ENCODE assay signal across 17 cellular contexts in genomic region chr6:117555262-117555849, GRCh38. TPM values are rescaled to one million over a fixed set of nuclear protein-coding genes. Genes with fewer than 3 reads are reported as not detected.
DNase-seq lines count a peak whose midpoint lies in the region; ATAC-seq, FAIRE-seq and TF ChIP-seq lines count a peak whose summit lies in the region.
"Had no signal": no experiment of that assay in that cellular context is flagged by ENCODE, and none has a peak within 500 bp of the region (broad histone marks: within the 10 kb centered on the region; RNA-seq: fewer than 3 reads in every experiment).

No MANE protein-coding gene starts in this region.

- TF ChIP-seq POLR2A in A549 (IDR thresholded peaks at IDR 0.05; ENCODE audit: low read length) (no peak), heart left ventricle (IDR thresholded peaks at IDR 0.05) (no peak)

- TF ChIP-seq EP300 in A549 (IDR thresholded peaks at IDR 0.05) (no peak), SK-N-SH (IDR thresholded peaks at IDR 0.05; ENCODE audit: borderline replicate concordance in 1 of 2, low read depth in 1 of 2, low read length in 1 of 2) (no peak)

- POLR2A ChIA-PET in A549 (lab: Yijun Ruan, JAX) (no interaction called here), SK-N-SH (lab: Yijun Ruan, JAX) (no interaction called here)

- CTCF ChIA-PET in A549 (lab: Yijun Ruan, JAX) (interaction anchor here (0.6 to 2.6 kb wide), 21 partner anchors 8 to 141 kb away, joined by 3 to 14 read pairs (median 4); no protein-coding TSS in a partner anchor), SK-N-SH (lab: Yijun Ruan, JAX) (interaction anchor here (0.6 to 10.1 kb wide), 19 partner anchors 8 to 972 kb away, joined by 3 to 78 read pairs (median 5); partner anchors contain the start of gene ROS1)

- TF ChIP-seq CTCF in A549 (IDR thresholded peaks at IDR 0.05) (no peak), SK-N-SH (IDR thresholded peaks at IDR 0.05) (no peak), heart left ventricle (IDR thresholded peaks at IDR 0.05) (no peak)

- H3K9ac ChIP-seq in SK-N-SH: no peak overlapping the region

- DNase-seq in A549 (ENCODE audit: low read depth in 1 of 2, low spot score in 1 of 2) (no peak), LHCN-M2 (ENCODE audit: low read depth) (peak; percentile 28), SK-N-SH (no peak), left lobe of liver (ENCODE audit: low spot score) (no peak), GM19239 (ENCODE audit: insufficient read length, low spot score) (no peak), heart left ventricle (no peak), AG08396 (ENCODE audit: low spot score) (no peak)
- DNase-seq in effector memory CD8-positive, alpha-beta T cell: no peak
- DNase-seq: left lung, upper lobe of right lung had no signal

- H3K36me3 ChIP-seq in SK-N-SH (replicated peaks in 1 of 2; ENCODE audit: control insufficient read depth in 1 of 2, insufficient read depth in 2 of 2, low read length in 1 of 2) (peaks cover 11 to 19% of the 10 kb centered on the region in 2 experiments), heart left ventricle (peaks cover 0 to 11% (median 0%) of the 10 kb centered on the region in 9 donors)
- H3K36me3 ChIP-seq: left lung, upper lobe of right lung had no signal

- H3K27me3 ChIP-seq in SK-N-SH (ENCODE audit: insufficient read depth) (no peaks in the 10 kb centered on the region), heart left ventricle (no peaks in the 10 kb centered on the region)
- H3K27me3 ChIP-seq: left lung, stomach, upper lobe of right lung had no signal

- peak; percentile 41 to 60; a peak in 3 of 6 replicates for ATAC-seq in A549
- ATAC-seq in left lobe of liver: peak; percentile 66
- ATAC-seq in heart left ventricle: no peak
- no peak for ATAC-seq in effector memory CD8-positive, alpha-beta T cell (replicated peaks)

- peaks cover 7% of the 10 kb centered on the region; the same call in 1 of the 2 replicates for H3K79me2 ChIP-seq in SK-N-SH (ENCODE audit: insufficient read depth)

- WGBS in A549 (ENCODE audit: missing lambda C conversion rate): 7% methylated on average over 3 of the region's 3 CpGs
- WGBS in SK-N-SH (ENCODE audit: low lambda C conversion rate): 10% methylated on average over 3 of the region's 3 CpGs
- WGBS in heart left ventricle, 4 donors: 33 to 38% (median 36%) methylated on average over 3 of the region's 3 CpGs

- H3F3A ChIP-seq in SK-N-SH (replicated peaks; ENCODE audit: insufficient read depth): peaks cover 42% of the 10 kb centered on the region

- H3K9me3 Mint-ChIP-seq in effector memory CD8-positive, alpha-beta T cell: no peaks in the 10 kb centered on the region
- H3K9me3 Mint-ChIP-seq: activated CD4-positive, alpha-beta memory T cell treated with anti-CD3 and anti-CD28 coated beads for 36 hours; activated naive CD4-positive, alpha-beta T cell treated with anti-CD3 and anti-CD28 coated beads, Interleukin-2, amount 50 U/mL, for 24 hours; activated T-cell treated with anti-CD3 and anti-CD28 coated beads, Interleukin-2, amount 50 U/mL, for 24 hours; CD4-positive, alpha-beta memory T cell; IgD-negative memory B cell had no signal

- intact Hi-C loops in heart left ventricle (cut with DNase I): loop anchor here (2.0 to 10.0 kb wide), 10 partner anchors 47 to 211 kb away; partner anchors contain the start of genes GOPC (in 3 of the 10) and DCBLD1 (in 2 of the 10)

- H3K9me2 ChIP-seq in SK-N-SH: no peaks in the 10 kb centered on the region

- no peaks in the 10 kb centered on the region for H4K20me1 ChIP-seq in SK-N-SH (ENCODE audit: insufficient read depth)

- no peaks in the 10 kb centered on the region for H3K27me3 Mint-ChIP-seq in effector memory CD8-positive, alpha-beta T cell
- H3K27me3 Mint-ChIP-seq: activated CD4-positive, alpha-beta memory T cell treated with anti-CD3 and anti-CD28 coated beads for 36 hours; activated naive CD4-positive, alpha-beta T cell treated with anti-CD3 and anti-CD28 coated beads, Interleukin-2, amount 50 U/mL, for 24 hours; activated T-cell treated with anti-CD3 and anti-CD28 coated beads, Interleukin-2, amount 50 U/mL, for 24 hours; CD4-positive, alpha-beta memory T cell; IgD-negative memory B cell had no signal

- H3K4me3 ChIP-seq in A549 (no peak overlapping the region), SK-N-SH (ENCODE audit: low read depth in 2 of 2, low read length in 1 of 2) (no peak overlapping the region), heart left ventricle (no peak overlapping the region)
- H3K4me3 ChIP-seq: left lung, stomach, upper lobe of right lung had no signal

- H3K4me1 Mint-ChIP-seq in effector memory CD8-positive, alpha-beta T cell (ENCODE audit: low read depth in 2 of 2): peaks cover 4 to 8% of the 10 kb centered on the region in 2 donors

- H3K4me1 ChIP-seq in A549 (peaks cover 32% of the 10 kb centered on the region), SK-N-SH (ENCODE audit: control insufficient read depth in 1 of 2, insufficient read depth in 2 of 2, low read depth in 1 of 2, low read length in 1 of 2) (peaks cover 0 to 11% of the 10 kb centered on the region in 2 experiments; a peak in 2 of 4 replicates), heart left ventricle (peaks cover 0 to 8% (median 0%) of the 10 kb centered on the region in 12 donors)

- FAIRE-seq in A549 (lab: Jason Lieb, UNC) (no peak), GM19239 (lab: Jason Lieb, UNC) (no peak)
- FAIRE-seq: H54 had no signal

- H3K36me3 Mint-ChIP-seq in effector memory CD8-positive, alpha-beta T cell (ENCODE audit: insufficient read depth): no peaks in the 10 kb centered on the region
- H3K36me3 Mint-ChIP-seq: activated CD4-positive, alpha-beta memory T cell treated with anti-CD3 and anti-CD28 coated beads for 36 hours; activated naive CD4-positive, alpha-beta T cell treated with anti-CD3 and anti-CD28 coated beads, Interleukin-2, amount 50 U/mL, for 24 hours; CD4-positive, alpha-beta memory T cell; IgD-negative memory B cell had no signal

- H2AFZ ChIP-seq in SK-N-SH (ENCODE audit: low read depth): no peak overlapping the region

- no peak overlapping the region for H3K27ac Mint-ChIP-seq in effector memory CD8-positive, alpha-beta T cell
- H3K27ac Mint-ChIP-seq: activated CD4-positive, alpha-beta memory T cell treated with anti-CD3 and anti-CD28 coated beads for 36 hours; activated naive CD4-positive, alpha-beta T cell treated with anti-CD3 and anti-CD28 coated beads, Interleukin-2, amount 50 U/mL, for 24 hours; activated T-cell treated with anti-CD3 and anti-CD28 coated beads, Interleukin-2, amount 50 U/mL, for 24 hours; CD4-positive, alpha-beta memory T cell; IgD-negative memory B cell had no signal

- H3K4me3 Mint-ChIP-seq in effector memory CD8-positive, alpha-beta T cell: no peak overlapping the region
- H3K4me3 Mint-ChIP-seq: activated CD4-positive, alpha-beta memory T cell treated with anti-CD3 and anti-CD28 coated beads for 36 hours; activated naive CD4-positive, alpha-beta T cell treated with anti-CD3 and anti-CD28 coated beads, Interleukin-2, amount 50 U/mL, for 24 hours; activated T-cell treated with anti-CD3 and anti-CD28 coated beads, Interleukin-2, amount 50 U/mL, for 24 hours; CD4-positive, alpha-beta memory T cell; IgD-negative memory B cell had no signal

- H3K9me3 ChIP-seq in A549 (no peaks in the 10 kb centered on the region), SK-N-SH (no peaks in the 10 kb centered on the region), heart left ventricle (no peaks in the 10 kb centered on the region)
- H3K9me3 ChIP-seq: left lung, stomach, upper lobe of right lung had no signal

- no peak for TF ChIP-seq RAD21 in A549 (conservative IDR thresholded peaks at IDR 0.05 in 1 of 2, IDR thresholded peaks at IDR 0.05 in 1 of 2)
- TF ChIP-seq RAD21 in SK-N-SH (IDR thresholded peaks at IDR 0.05; ENCODE audit: low read length): no peak

- H3K4me2 ChIP-seq in A549: peak overlapping the region; percentile 61
- peak overlapping the region; percentile 20; the same call in 1 of the 2 replicates for H3K4me2 ChIP-seq in SK-N-SH

- H3K27ac ChIP-seq in A549: peak overlapping the region; percentile 74 to 88
- H3K27ac ChIP-seq in SK-N-SH (ENCODE audit: low read depth in 2 of 2, low read length in 1 of 2): peak overlapping the region in 1 of 2 experiments; percentile 51; a peak in 3 of 4 replicates
- no peak overlapping the region for H3K27ac ChIP-seq in heart left ventricle
- H3K27ac ChIP-seq: left lung, stomach, upper lobe of right lung had no signal

TF ChIP-seq in A549, 52 proteins besides CTCF, POLR2A, EP300 and RAD21:
- no peak for TF ChIP-seq PHF8 (IDR thresholded peaks at IDR 0.05; ENCODE audit: borderline replicate concordance, low read depth)
- TF ChIP-seq USF2 (IDR thresholded peaks at IDR 0.05): no peak
- TF ChIP-seq KDM1A (IDR thresholded peaks at IDR 0.05; ENCODE audit: low read depth): no peak
- no peak for TF ChIP-seq CEBPB (IDR thresholded peaks at IDR 0.05)

TF ChIP-seq in SK-N-SH, 30 proteins besides CTCF, POLR2A, EP300 and RAD21:
- TF ChIP-seq RFX5 (IDR thresholded peaks at IDR 0.05; ENCODE audit: low read length): no peak
- no peak for TF ChIP-seq NRF1 (IDR thresholded peaks at IDR 0.05; ENCODE audit: low read depth, low read length)
- TF ChIP-seq TAF1 (IDR thresholded peaks at IDR 0.05; ENCODE audit: borderline replicate concordance, low read depth, low read length): no peak
- no peak for TF ChIP-seq RCOR1 (IDR thresholded peaks at IDR 0.05; ENCODE audit: low read length)
- no peak for TF ChIP-seq TEAD4 (IDR thresholded peaks at IDR 0.05; ENCODE audit: borderline replicate concordance, insufficient read depth)
- no peak for TF ChIP-seq YY1 (IDR thresholded peaks at IDR 0.05; ENCODE audit: low read depth)
- no peak for TF ChIP-seq POLR2AphosphoS5 (IDR thresholded peaks at IDR 0.05; ENCODE audit: low read depth, low read length)
- TF ChIP-seq FOXM1 (IDR thresholded peaks at IDR 0.05; ENCODE audit: low read depth): no peak
- TF ChIP-seq FOXJ3 (CRISPR knock-in tag; IDR thresholded peaks at IDR 0.05): no peak
- TF ChIP-seq RXRA (IDR thresholded peaks at IDR 0.05; ENCODE audit: borderline replicate concordance, low read depth): no peak
- TF ChIP-seq SMC3 (IDR thresholded peaks at IDR 0.05; ENCODE audit: low read depth, low read length): no peak
- no peak for TF ChIP-seq MXI1 (IDR thresholded peaks at IDR 0.05; ENCODE audit: low read depth, low read length)
- TF ChIP-seq CHD2 (IDR thresholded peaks at IDR 0.05; ENCODE audit: low read length, partially characterized antibody): no peak

RNA-seq across cellular contexts. Expression of gene GOPC, which starts 47.0 kb away (rescaled TPM):
- polyA plus RNA-seq in A549 (2011; rRNA removed) (27.8 and 38.9 TPM in 2 replicates), A549 (2017; fragmentation: RNase III; extraction: RNeasy Plus Mini Kit Qiagen cat#74134 plus additional on column Dnase treatment) (30.7 to 33.1 TPM (median 33.0 TPM) in 3 replicates), SK-N-SH (2012; rRNA removed) (20.8 and 31.4 TPM in 2 replicates), heart left ventricle (10 to 100 TPM; 13.5 to 16.2 TPM)
- 7.0 and 7.8 TPM in 2 replicates for polyA plus RNA-seq in A549 (2012; cell fraction: cytosol; rRNA removed)
- 4.9 and 6.8 TPM in 2 replicates for polyA plus RNA-seq in A549 (2012; cell fraction: nucleus; rRNA removed)
- 9.4 and 9.8 TPM in 2 replicates for polyA minus RNA-seq in A549 (2011; rRNA and poly(A)+ RNA removed)
- total RNA-seq in LHCN-M2 (2014; rRNA removed) (43.7 and 44.2 TPM in 2 replicates), left lobe of liver (8.4 TPM), heart left ventricle (10 to 100 TPM; 16.4 to 29.9 (median 21.5) TPM)
- 26.2 TPM for polyA plus RNA-seq in LHCN-M2 (2012)
- polyA plus RNA-seq in SK-N-SH (2012; cell fraction: cytosol; rRNA removed): 28.8 and 37.7 TPM in 2 replicates
- polyA plus RNA-seq in SK-N-SH (2012; cell fraction: nucleus; rRNA removed): 20.0 and 46.4 TPM in 2 replicates

Comparison
In these comparisons a context has a peak if more than half of its experiments do, and no peak if none do; other contexts are left out.
1. ATAC-seq: peak in A549 (2 of 2) and left lobe of liver (single experiment); none in heart left ventricle (0 of 4) and effector memory CD8-positive, alpha-beta T cell (single experiment).
2. H3K27ac ChIP-seq: peak in A549 (2 of 2); none in heart left ventricle (0 of 12).